8 cellular contexts compared by ENCODE assay signal in the genomic region with DNA sequence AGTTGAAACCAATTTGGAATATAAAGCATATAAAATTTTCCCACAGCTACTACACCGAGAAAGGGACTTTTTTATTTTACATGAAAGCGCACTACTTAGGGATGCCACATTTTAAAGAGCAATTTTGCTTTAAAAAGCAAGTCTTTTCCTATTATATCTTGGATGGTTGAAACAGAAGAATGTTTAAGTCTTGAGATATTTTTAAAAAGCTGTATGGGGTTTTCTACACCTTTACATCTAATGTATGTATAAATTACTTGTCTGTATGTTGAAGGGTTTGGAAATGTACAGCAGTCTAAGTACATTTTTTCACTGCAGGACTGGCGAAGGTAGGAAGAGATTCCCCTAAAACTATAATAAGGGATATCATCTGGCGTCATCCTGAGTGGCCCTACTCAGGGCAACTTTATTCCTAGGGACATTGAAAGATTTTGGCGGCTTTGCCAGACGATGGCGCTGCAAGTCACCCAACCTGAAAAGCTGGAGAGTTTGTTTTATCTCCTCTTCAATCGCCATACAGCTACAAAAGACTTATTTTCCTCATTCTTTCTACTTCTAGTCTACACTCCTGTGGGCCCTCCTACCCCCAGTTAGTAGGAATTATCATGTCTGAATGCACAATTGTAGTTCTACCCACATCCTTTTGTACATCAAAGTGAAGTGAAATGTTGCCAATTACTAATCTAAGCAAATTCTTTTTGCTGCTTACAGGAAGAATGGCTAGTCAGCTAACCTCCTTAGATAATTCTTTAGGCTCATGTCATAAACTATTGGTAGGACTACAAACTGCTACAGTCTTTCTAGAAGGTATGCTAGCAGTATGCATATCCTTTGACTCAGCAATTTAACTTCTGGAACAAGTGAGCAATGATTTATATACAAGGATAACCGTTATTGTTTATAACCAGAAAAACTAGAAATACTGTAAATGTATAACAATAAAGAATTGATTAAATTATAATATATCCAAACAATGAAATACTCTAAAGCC. TPM values are rescaled to one million over a fixed set of nuclear protein-coding genes. Genes with fewer than 3 reads are reported as not detected.
DNase-seq lines count a peak whose midpoint lies in the region; ATAC-seq and TF ChIP-seq lines count a peak whose summit lies in the region.

No MANE protein-coding gene starts in this region.

- H3K9me2 ChIP-seq in DOHH2 (replicated peaks; ENCODE audit: control insufficient read depth, low read length): no peaks in the 10 kb centered on the region

- peaks cover 4% of the 10 kb centered on the region for H3K36me3 Mint-ChIP-seq in activated T-helper 17 cell treated with anti-CD3 and anti-CD28 coated beads, Interleukin-2, amount 50 U/mL, for 72 hours (ENCODE audit: low read depth)
- peaks cover under 1% of the 10 kb centered on the region for H3K36me3 Mint-ChIP-seq in nephron (ENCODE audit: low read depth)

- no peaks in the 10 kb centered on the region for H4K20me1 ChIP-seq in DOHH2 (ENCODE audit: control insufficient read depth, insufficient read depth, low read depth, low read length)

- H3K4me3 ChIP-seq in DOHH2 (ENCODE audit: low read length) (peak overlapping the region; percentile 98), fibroblast of the aortic adventitia (ENCODE audit: low read depth, low read length) (peak overlapping the region; percentile 98)

- peak; percentile 54 for DNase-seq in RPMI8226
- DNase-seq in fibroblast of the aortic adventitia (ENCODE audit: low read depth): peak; percentile 81
- DNase-seq in substantia nigra (lab: John Stamatoyannopoulos, UW): peak; percentile 1 to 84 (median 65)

- H3F3A ChIP-seq in DOHH2 (ENCODE audit: control insufficient read depth, insufficient read depth): peaks cover 16% of the 10 kb centered on the region

- H3K4me3 Mint-ChIP-seq in activated T-helper 17 cell treated with anti-CD3 and anti-CD28 coated beads, Interleukin-2, amount 50 U/mL, for 72 hours: peak overlapping the region; percentile 96
- peak overlapping the region; percentile 93 to 95 (median 94) for H3K4me3 Mint-ChIP-seq in nephron

- peak overlapping the region; percentile 99 for H3K4me2 ChIP-seq in DOHH2 (ENCODE audit: low read length)

- peaks cover 35% of the 10 kb centered on the region for H3K4me1 ChIP-seq in DOHH2 (ENCODE audit: control insufficient read depth, low read length)

- H3K4me1 Mint-ChIP-seq in activated T-helper 17 cell treated with anti-CD3 and anti-CD28 coated beads, Interleukin-2, amount 50 U/mL, for 72 hours: peaks cover 23% of the 10 kb centered on the region
- H3K4me1 Mint-ChIP-seq in nephron: peaks cover 16% of the 10 kb centered on the region

- peak; percentile 43 for ATAC-seq in GM21825 (IDR thresholded peaks at IDR 0.05; ENCODE audit: unreplicated experiment)
- peak; percentile 41 for ATAC-seq in activated T-helper 17 cell treated with anti-CD3 and anti-CD28 coated beads, Interleukin-2, amount 50 U/mL, for 72 hours (replicated peaks)

- no peaks in the 10 kb centered on the region for H3K27me3 ChIP-seq in DOHH2 (ENCODE audit: control insufficient read depth, low read length)

- no peaks in the 10 kb centered on the region for H3K9me3 Mint-ChIP-seq in activated T-helper 17 cell treated with anti-CD3 and anti-CD28 coated beads, Interleukin-2, amount 50 U/mL, for 72 hours
- no peaks in the 10 kb centered on the region for H3K9me3 Mint-ChIP-seq in nephron

- H3K27ac ChIP-seq in DOHH2 (ENCODE audit: low read depth, low read length) (peak overlapping the region; percentile 78), KOPT-K1 (ENCODE audit: low read depth, low read length, poor library complexity, severe bottlenecking) (peak overlapping the region; percentile 89), substantia nigra (ENCODE audit: low read depth, low read length, poor library complexity, severe bottlenecking) (peak overlapping the region; percentile 94)

- H3K9me3 ChIP-seq in DOHH2 (ENCODE audit: control insufficient read depth, insufficient read depth, low read length) (no peaks in the 10 kb centered on the region), KOPT-K1 (ENCODE audit: insufficient read depth, low read length, poor library complexity, severe bottlenecking) (no peaks in the 10 kb centered on the region)

- H3K27me3 Mint-ChIP-seq in activated T-helper 17 cell treated with anti-CD3 and anti-CD28 coated beads, Interleukin-2, amount 50 U/mL, for 72 hours: no peaks in the 10 kb centered on the region
- H3K27me3 Mint-ChIP-seq in nephron (ENCODE audit: low read depth): no peaks in the 10 kb centered on the region

- H3K36me3 ChIP-seq in DOHH2 (ENCODE audit: control insufficient read depth, low read length) (peaks cover 6% of the 10 kb centered on the region; the same call in 1 of the 2 replicates), KOPT-K1 (ENCODE audit: insufficient read depth, low read length) (no peaks in the 10 kb centered on the region)

- H3K79me2 ChIP-seq in DOHH2 (ENCODE audit: control insufficient read depth, low read length): peaks cover 27% of the 10 kb centered on the region

- peak; percentile 80 for TF ChIP-seq CTCF in DOHH2 (IDR thresholded peaks at IDR 0.05; ENCODE audit: low read depth, low read length, poor library complexity, severe bottlenecking)
- TF ChIP-seq CTCF in fibroblast of the aortic adventitia (IDR thresholded peaks at IDR 0.05; ENCODE audit: insufficient read depth, low read length): peak; percentile 74
- peak; percentile 65 to 86 (median 73) for TF ChIP-seq CTCF in nephron (IDR thresholded peaks at IDR 0.05; ENCODE audit: unreplicated experiment in 3 of 3)

- peak overlapping the region; percentile 97 for H3K27ac Mint-ChIP-seq in activated T-helper 17 cell treated with anti-CD3 and anti-CD28 coated beads, Interleukin-2, amount 50 U/mL, for 72 hours
- peak overlapping the region; percentile 89 to 96 (median 95) for H3K27ac Mint-ChIP-seq in nephron

RNA-seq across cellular contexts. Expression of a gene that starts 0.8 kb away (rescaled TPM):
- total RNA-seq in activated T-helper 17 cell treated with anti-CD3 and anti-CD28 coated beads, Interleukin-2, amount 50 U/mL, for 72 hours: 10 to 100 TPM; 10.4 to 13.8 TPM
- 18.2 and 19.9 TPM in 2 replicates for total RNA-seq in fibroblast of the aortic adventitia (ENCODE audit: low replicate concordance)

RNA-seq across cellular contexts. Expression of a gene that starts 7.2 kb away (rescaled TPM):
- 10 to 100 TPM; 22.2 to 25.2 TPM for total RNA-seq in activated T-helper 17 cell treated with anti-CD3 and anti-CD28 coated beads, Interleukin-2, amount 50 U/mL, for 72 hours
- total RNA-seq in fibroblast of the aortic adventitia (ENCODE audit: low replicate concordance): 38.3 and 50.6 TPM in 2 replicates

Comparison
In these comparisons a context has a peak if more than half of its experiments do, and no peak if none do; other contexts are left out.
1. Peak in every context shown above with its lines: DNase-seq, ATAC-seq, H3K4me3 ChIP-seq and H3K27ac ChIP-seq.